In genomic region chr20:37295595-37295994, GRCh38 we compare ENCODE assay signal across 12 cellular contexts. TPM values are rescaled to one million over a fixed set of nuclear protein-coding genes. Genes with fewer than 3 reads are reported as not detected.
A peak's percentile ranks its signal among the peaks of the same experiment; 100 is the strongest.
DNase-seq lines count a peak whose midpoint lies in the region; ATAC-seq, FAIRE-seq and TF ChIP-seq lines count a peak whose summit lies in the region.
"Had no signal": no experiment of that assay in that cellular context is flagged by ENCODE, and none has a peak within 500 bp of the region (broad histone marks: within the 10 kb centered on the region; RNA-seq: fewer than 3 reads in every experiment).

No MANE protein-coding gene starts in this region.

- ATAC-seq in HG02973 (IDR thresholded peaks at IDR 0.05; ENCODE audit: unreplicated experiment) = no peak
- no peak for ATAC-seq in GM19455 (IDR thresholded peaks at IDR 0.05; ENCODE audit: unreplicated experiment)
- ATAC-seq: upper lobe of right lung had no signal

- H3K36me3 ChIP-seq in endothelial cell of umbilical vein (ENCODE audit: control insufficient read depth in 2 of 2, extremely low read depth in 1 of 2, insufficient read depth in 2 of 2, low read length in 2 of 2) (no peaks in the 10 kb centered on the region), small intestine (ENCODE audit: control insufficient read depth in 2 of 2, insufficient read depth in 2 of 2, low read length in 2 of 2) (peaks cover 0 to 2% of the 10 kb centered on the region in 2 donors), WERI-Rb-1 (peaks cover 26% of the 10 kb centered on the region)
- H3K36me3 ChIP-seq: upper lobe of right lung had no signal

- dilution Hi-C loops in endothelial cell of umbilical vein (cut with MboI; ENCODE audit: extremely low pct_ligation_motif_present, low sequenced_read_pairs) = no loop called here

- no peak for DNase-seq in H9
- DNase-seq in NCI-H510A (lab: John Stamatoyannopoulos, UW) = peak; percentile 91
- DNase-seq in endothelial cell of umbilical vein (ENCODE audit: low read depth, low spot score) = no peak
- DNase-seq in small intestine = peak; percentile 54
- DNase-seq in kidney glomerular epithelial cell (lab: John Stamatoyannopoulos, UW) = no peak
- no peak for DNase-seq in WERI-Rb-1
- DNase-seq: activated naive CD8-positive, alpha-beta T cell treated with anti-CD3 and anti-CD28 coated beads, Interleukin-2, amount 10 ng/mL, durations not matched to agents 7 days and 5 days; KG1; upper lobe of right lung had no signal

- POLR2A ChIA-PET in endothelial cell of umbilical vein (lab: Charles Lee) = no interaction called here

- H3K18ac ChIP-seq in H9 (ENCODE audit: insufficient read length, low read depth, low read length) = no peak overlapping the region

- no peak overlapping the region for H3K4me3 Mint-ChIP-seq in H9
- H3K4me3 Mint-ChIP-seq: activated naive CD8-positive, alpha-beta T cell treated with anti-CD3 and anti-CD28 coated beads, Interleukin-2, amount 10 ng/mL, durations not matched to agents 7 days and 5 days had no signal

- no peak overlapping the region for H3T11ph ChIP-seq in H9 (ENCODE audit: low read length)

- FAIRE-seq in endothelial cell of umbilical vein (lab: Jason Lieb, UNC) (no peak), small intestine (lab: Jason Lieb, UNC) (no peak)

- H2BK120ac ChIP-seq in H9 (ENCODE audit: low read depth, low read length, poor library complexity, severe bottlenecking) = no peak overlapping the region

- peaks cover 17 to 23% of the 10 kb centered on the region in 2 experiments for H3K4me1 Mint-ChIP-seq in H9

- H4K91ac ChIP-seq in H9 (ENCODE audit: insufficient read length, low read depth, low read length) = no peak overlapping the region

- no peak overlapping the region for H3K27ac ChIP-seq in H9 (ENCODE audit: insufficient read length, low read depth, low read length)
- peak overlapping the region; percentile 65 for H3K27ac ChIP-seq in endothelial cell of umbilical vein (ENCODE audit: insufficient read depth, low read depth, low read length)
- H3K27ac ChIP-seq in small intestine (ENCODE audit: low read depth in 1 of 2, low read length in 1 of 2) = peak overlapping the region in 1 of 2 donors; percentile 84
- H3K27ac ChIP-seq in WERI-Rb-1 = no peak overlapping the region

- intact Hi-C loops in endothelial cell of umbilical vein (cut with micrococcal nuclease) = loop anchor here (5.0 kb wide), 1 partner anchor 52 kb away; the partner anchor contains the start of gene SRC

- H2BK5ac ChIP-seq in H9 (ENCODE audit: insufficient read length, low read length) = no peak overlapping the region

- H4K20me1 ChIP-seq in H9 (ENCODE audit: control insufficient read depth, insufficient read depth, insufficient read length) (peaks cover 2% of the 10 kb centered on the region), endothelial cell of umbilical vein (replicated peaks; ENCODE audit: control insufficient read depth, extremely low read depth, insufficient read depth, low read length) (peaks cover 2% of the 10 kb centered on the region)

- no peak overlapping the region for H2AK5ac ChIP-seq in H9 (ENCODE audit: insufficient read length, low read length)

- no peaks in the 10 kb centered on the region for H3K4me1 ChIP-seq in H9 (ENCODE audit: insufficient read depth, low read length)
- H3K4me1 ChIP-seq in endothelial cell of umbilical vein (ENCODE audit: control insufficient read depth, extremely low read depth, insufficient read depth, low read length) = peaks cover 39% of the 10 kb centered on the region
- peaks cover 5 to 24% of the 10 kb centered on the region in 2 donors for H3K4me1 ChIP-seq in small intestine (ENCODE audit: control insufficient read depth in 2 of 2, insufficient read depth in 1 of 2, low read depth in 1 of 2, low read length in 1 of 2)

- H4K8ac ChIP-seq in H9 (replicated peaks; ENCODE audit: insufficient read length, low read depth, low read length) = no peak overlapping the region

- H2BK20ac ChIP-seq in H9 (ENCODE audit: low read depth, low read length, poor library complexity, severe bottlenecking) = no peak overlapping the region

- peaks cover 13 to 17% of the 10 kb centered on the region in 2 experiments for H3K9me3 Mint-ChIP-seq in H9
- H3K9me3 Mint-ChIP-seq: activated naive CD8-positive, alpha-beta T cell treated with anti-CD3 and anti-CD28 coated beads, Interleukin-2, amount 10 ng/mL, durations not matched to agents 7 days and 5 days had no signal

- H2BK15ac ChIP-seq in H9 (ENCODE audit: low read depth, low read length) = no peak overlapping the region

- H3K23me2 ChIP-seq in H9 (ENCODE audit: insufficient read length, low read depth, low read length, poor library complexity, severe bottlenecking) = no peaks in the 10 kb centered on the region

- H3K9me1 ChIP-seq in endothelial cell of umbilical vein (replicated peaks; ENCODE audit: control insufficient read depth, extremely low read depth, insufficient read depth, low read length) = no peaks in the 10 kb centered on the region

- no TSS peak for BruUV-seq in endothelial cell of umbilical vein (replicated peaks; lab: Mats Ljungman, UMichigan)

- no CpG with 5 or more reads among the region's 7 CpGs for WGBS in H9 (ENCODE audit: extremely low coverage, insufficient read length, low lambda C conversion rate)
- 24 to 68% (median 47%) methylated on average over 7 of the region's 7 CpGs for WGBS in small intestine, 3 donors

- no peak overlapping the region for H3K56ac ChIP-seq in H9 (ENCODE audit: insufficient read length, low read depth, low read length)

- no peaks in the 10 kb centered on the region for H3K9me3 ChIP-seq in H9 (ENCODE audit: control insufficient read depth, low read depth, low read length)
- H3K9me3 ChIP-seq in endothelial cell of umbilical vein (replicated peaks; ENCODE audit: control insufficient read depth, insufficient read depth, low read length) = no peaks in the 10 kb centered on the region
- H3K9me3 ChIP-seq in small intestine (ENCODE audit: control insufficient read depth, low read depth) = no peaks in the 10 kb centered on the region
- H3K9me3 ChIP-seq in WERI-Rb-1 (ENCODE audit: severe bottlenecking) = no peaks in the 10 kb centered on the region
- H3K9me3 ChIP-seq: upper lobe of right lung had no signal

- H3K23ac ChIP-seq in H9 (ENCODE audit: insufficient read length, low read depth, low read length) = no peak overlapping the region

- no peak overlapping the region for H3K9ac ChIP-seq in H9 (ENCODE audit: extremely low read depth, insufficient read length, low read length)
- H3K9ac ChIP-seq in endothelial cell of umbilical vein (replicated peaks; ENCODE audit: extremely low read depth, insufficient read depth, low read length) = peak overlapping the region; percentile 39

- H3K79me2 ChIP-seq in H9 (ENCODE audit: insufficient read depth, low read length) = no peaks in the 10 kb centered on the region; the same call in 1 of the 2 replicates
- H3K79me2 ChIP-seq in endothelial cell of umbilical vein (ENCODE audit: control insufficient read depth, insufficient read depth, low read length) = peaks cover 63% of the 10 kb centered on the region

- TF ChIP-seq CTCF in H9 (conservative IDR thresholded peaks at IDR 0.05) = no peak
- TF ChIP-seq CTCF in endothelial cell of umbilical vein (IDR thresholded peaks at IDR 0.05; ENCODE audit: extremely low read depth in 1 of 2, insufficient read depth in 1 of 2, low read depth in 1 of 2, low read length in 2 of 2) = no peak
- no peak for TF ChIP-seq CTCF in WERI-Rb-1 (IDR thresholded peaks at IDR 0.05; ENCODE audit: low read depth, low read length)

- peaks cover 8% of the 10 kb centered on the region for H3K79me1 ChIP-seq in H9 (ENCODE audit: insufficient read depth, low read depth, low read length, poor library complexity, severe bottlenecking)

- H3K14ac ChIP-seq in H9 (ENCODE audit: insufficient read depth, low read length) = no peak overlapping the region

- H3K27ac Mint-ChIP-seq in H9 = peak overlapping the region; percentile 59 to 82 (median 81); a peak in 5 of 7 replicates
- H3K27ac Mint-ChIP-seq: activated naive CD8-positive, alpha-beta T cell treated with anti-CD3 and anti-CD28 coated beads, Interleukin-2, amount 10 ng/mL, durations not matched to agents 7 days and 5 days had no signal

- H3K4ac ChIP-seq in H9 (ENCODE audit: low read depth, low read length) = no peak overlapping the region

- no peak overlapping the region for H3K4me3 ChIP-seq in endothelial cell of umbilical vein (replicated peaks in 1 of 3; ENCODE audit: insufficient read depth in 1 of 3, low read depth in 1 of 3, low read length in 3 of 3)
- no peak overlapping the region for H3K4me3 ChIP-seq in small intestine (ENCODE audit: low read depth in 1 of 2, low read length in 2 of 2)
- H3K4me3 ChIP-seq in WERI-Rb-1 (ENCODE audit: low read depth, low read length) = no peak overlapping the region
- H3K4me3 ChIP-seq: upper lobe of right lung had no signal

- H4K5ac ChIP-seq in H9 (ENCODE audit: insufficient read length, low read depth, low read length) = no peak overlapping the region

- no peaks in the 10 kb centered on the region for H3K27me3 ChIP-seq in H9 (ENCODE audit: insufficient read depth, low read length)
- H3K27me3 ChIP-seq in endothelial cell of umbilical vein (ENCODE audit: control insufficient read depth in 2 of 2, insufficient read depth in 2 of 2, low read length in 2 of 2) = no peaks in the 10 kb centered on the region
- no peaks in the 10 kb centered on the region for H3K27me3 ChIP-seq in small intestine (ENCODE audit: control insufficient read depth in 2 of 2, insufficient read depth in 2 of 2, low read length in 2 of 2)
- no peaks in the 10 kb centered on the region for H3K27me3 ChIP-seq in WERI-Rb-1 (ENCODE audit: insufficient read depth, low read depth, severe bottlenecking)
- H3K27me3 ChIP-seq: upper lobe of right lung had no signal

- no peak for TF ChIP-seq POLR2A in endothelial cell of umbilical vein (IDR thresholded peaks at IDR 0.05; ENCODE audit: low read depth, low read length)

- no peaks in the 10 kb centered on the region for H3K27me3 Mint-ChIP-seq in H9 (ENCODE audit: low read depth)
- H3K27me3 Mint-ChIP-seq: activated naive CD8-positive, alpha-beta T cell treated with anti-CD3 and anti-CD28 coated beads, Interleukin-2, amount 10 ng/mL, durations not matched to agents 7 days and 5 days had no signal

- H3K4me2 ChIP-seq in H9 (ENCODE audit: insufficient read depth, insufficient read length, low read length) (no peak overlapping the region), endothelial cell of umbilical vein (ENCODE audit: insufficient read depth, low read length) (peak overlapping the region; percentile 34)

- no peak overlapping the region for H2BK12ac ChIP-seq in H9 (ENCODE audit: insufficient read length, low read depth, low read length)

- no peak overlapping the region for H2AFZ ChIP-seq in H9 (ENCODE audit: low read length)
- H2AFZ ChIP-seq in endothelial cell of umbilical vein (ENCODE audit: low read depth, low read length) = no peak overlapping the region

- CTCF ChIA-PET in endothelial cell of umbilical vein (lab: Charles Lee) = interaction anchor here (0.5 kb wide), 1 partner anchor 240 kb away, joined by 3 read pairs; no protein-coding TSS in a partner anchor

- peaks cover 29 to 48% (median 34%) of the 10 kb centered on the region in 3 experiments for H3K36me3 Mint-ChIP-seq in H9 (ENCODE audit: insufficient read depth in 1 of 3, low read depth in 3 of 3)

RNA-seq across cellular contexts. Expression of gene MANBAL, which starts 6.1 kb away (rescaled TPM):
- total RNA-seq in H9 (2021) (40.3 and 40.7 TPM in 2 replicates), endothelial cell of umbilical vein (32.3 and 34.6 TPM in 2 replicates)
- polyA plus RNA-seq in endothelial cell of umbilical vein (104 and 115 TPM in 2 replicates), small intestine (10 to 100 TPM; 49.2 to 70.0 (median 50.3) TPM)
- polyA plus RNA-seq in endothelial cell of umbilical vein (2011; cell fraction: cytosol; rRNA removed) = 76.2 and 86.7 TPM in 2 replicates
- polyA plus RNA-seq in endothelial cell of umbilical vein (2011; cell fraction: nucleus; rRNA removed) = 35.4 and 39.9 TPM in 2 replicates
- 49.7 and 56.4 TPM in 2 replicates for polyA plus RNA-seq in endothelial cell of umbilical vein (2012)
- polyA minus RNA-seq in endothelial cell of umbilical vein = 32.6 and 33.1 TPM in 2 replicates
- 25.5 TPM for polyA minus RNA-seq in endothelial cell of umbilical vein (2011; cell fraction: cytosol; rRNA and poly(A)+ RNA removed)
- polyA minus RNA-seq in endothelial cell of umbilical vein (2011; cell fraction: nucleus; rRNA and poly(A)+ RNA removed) = 7.4 and 9.4 TPM in 2 replicates

RNA-seq across cellular contexts. Expression of gene GHRH, which starts 34.0 kb away (rescaled TPM):
- total RNA-seq in H9 (2021) = 0.68 TPM in 1 of 2 replicates, not detected in the other
- total RNA-seq in endothelial cell of umbilical vein = not detected in 2 replicates
- not detected in 2 replicates for polyA plus RNA-seq in endothelial cell of umbilical vein
- polyA plus RNA-seq in endothelial cell of umbilical vein (2011; cell fraction: cytosol; rRNA removed) = not detected in 2 replicates
- not detected in 2 replicates for polyA plus RNA-seq in endothelial cell of umbilical vein (2011; cell fraction: nucleus; rRNA removed)
- not detected in 2 replicates for polyA plus RNA-seq in endothelial cell of umbilical vein (2012)
- polyA minus RNA-seq in endothelial cell of umbilical vein = not detected in 2 replicates
- not detected for polyA minus RNA-seq in endothelial cell of umbilical vein (2011; cell fraction: cytosol; rRNA and poly(A)+ RNA removed)
- not detected in 2 replicates for polyA minus RNA-seq in endothelial cell of umbilical vein (2011; cell fraction: nucleus; rRNA and poly(A)+ RNA removed)
- polyA plus RNA-seq in small intestine = not detected
- total RNA-seq: activated naive CD8-positive, alpha-beta T cell treated with anti-CD3 and anti-CD28 coated beads, Interleukin-2, amount 10 ng/mL, durations not matched to agents 7 days and 5 days; sciatic nerve; upper lobe of right lung had no signal

RNA-seq across cellular contexts. Expression of gene SRC, which starts 50.3 kb away (rescaled TPM):
- total RNA-seq in H9 (2021) = 37.5 and 44.5 TPM in 2 replicates
- total RNA-seq in endothelial cell of umbilical vein = 29.4 and 30.7 TPM in 2 replicates
- polyA plus RNA-seq in endothelial cell of umbilical vein = 22.6 and 22.8 TPM in 2 replicates
- polyA plus RNA-seq in endothelial cell of umbilical vein (2011; cell fraction: cytosol; rRNA removed) = 15.6 and 20.5 TPM in 2 replicates
- polyA plus RNA-seq in endothelial cell of umbilical vein (2011; cell fraction: nucleus; rRNA removed) = 61.8 and 62.6 TPM in 2 replicates
- polyA plus RNA-seq in endothelial cell of umbilical vein (2012) = 27.1 and 37.5 TPM in 2 replicates
- 24.8 and 33.1 TPM in 2 replicates for polyA minus RNA-seq in endothelial cell of umbilical vein
- polyA minus RNA-seq in endothelial cell of umbilical vein (2011; cell fraction: cytosol; rRNA and poly(A)+ RNA removed) = not detected
- 36.5 and 36.6 TPM in 2 replicates for polyA minus RNA-seq in endothelial cell of umbilical vein (2011; cell fraction: nucleus; rRNA and poly(A)+ RNA removed)
- 100 to 1,000 TPM in 1 of 3 donors, 10 to 100 TPM in 2; 70.8 to 107 (median 83.6) TPM for polyA plus RNA-seq in small intestine

Comparison
In these comparisons a context has a peak if more than half of its experiments do, and no peak if none do; other contexts are left out.
1. DNase-seq: peak in NCI-H510A (single experiment) and small intestine (single experiment); none in H9 (single experiment), endothelial cell of umbilical vein (single experiment), kidney glomerular epithelial cell (single experiment) and WERI-Rb-1 (single experiment).